36 cellular contexts compared by ENCODE assay signal in genomic region chr3:43098761-43099160, GRCh38.
"Had no signal": no experiment of that assay in that cellular context is flagged by ENCODE, and none has a peak within 500 bp of the region (broad histone marks: within the 10 kb centered on the region; RNA-seq: fewer than 3 reads in every experiment).

No MANE protein-coding gene starts in this region.

- H3K36me3 ChIP-seq: adrenal gland, ascending aorta, brain microvascular endothelial cell, breast epithelium, cardiac muscle cell had no signal

- H3K4me1 ChIP-seq: ascending aorta, breast epithelium had no signal

- H3K4me3 Mint-ChIP-seq: activated naive CD4-positive, alpha-beta T cell treated with anti-CD3 and anti-CD28 coated beads for 36 hours; activated naive CD4-positive, alpha-beta T cell treated with anti-CD3 and anti-CD28 coated beads, Interleukin-2, amount 10 ng/mL, durations not matched to agents 7 days and 5 days; activated naive CD4-positive, alpha-beta T cell treated with anti-CD3 and anti-CD28 coated beads, Interleukin-2, amount 50 U/mL, for 24 hours; activated naive CD8-positive, alpha-beta T cell; activated naive CD8-positive, alpha-beta T cell treated with anti-CD3 and anti-CD28 coated beads for 36 hours; activated naive CD8-positive, alpha-beta T cell treated with anti-CD3 and anti-CD28 coated beads, Interleukin-2, amount 10 ng/mL, durations not matched to agents 7 days and 5 days; activated naive CD8-positive, alpha-beta T cell treated with anti-CD3 and anti-CD28 coated beads, Interleukin-2, amount 50 U/mL, for 24 hours; activated T-cell treated with anti-CD3 and anti-CD28 coated beads, Interleukin-2, amount 50 U/mL, for 24 hours; activated T-cell treated with anti-CD3 and anti-CD28 coated beads, Interleukin-2, amount 50 U/mL, for 4 hours; activated T-cell treated with anti-CD3 and anti-CD28 coated beads, Interleukin-2, amount 50 U/mL, for 72 hours; activated T-helper 1 cell treated with anti-CD3 and anti-CD28 coated beads, Interleukin-12 subunit alpha, Interleukin-12 subunit beta, Interleukin-2, Interleukin-4 antibody, amounts not matched to agents 30 ng/mL and 10 ng/mL and 1 ng/mL, durations not matched to agents 14 hours and 24 hours and 36 hours; activated T-helper 17 cell treated with anti-CD3 and anti-CD28 coated beads, Interleukin-2, amount 50 U/mL, for 72 hours; brain; central memory CD8-positive, alpha-beta T cell had no signal

- H3K27ac Mint-ChIP-seq: activated naive CD4-positive, alpha-beta T cell treated with anti-CD3 and anti-CD28 coated beads for 36 hours; activated naive CD4-positive, alpha-beta T cell treated with anti-CD3 and anti-CD28 coated beads, Interleukin-2, amount 10 ng/mL, durations not matched to agents 7 days and 5 days; activated naive CD4-positive, alpha-beta T cell treated with anti-CD3 and anti-CD28 coated beads, Interleukin-2, amount 50 U/mL, for 24 hours; activated naive CD4-positive, alpha-beta T cell treated with anti-CD3 and anti-CD28 coated beads, Interleukin-2, amount 50 U/mL, for 72 hours; activated naive CD8-positive, alpha-beta T cell; activated naive CD8-positive, alpha-beta T cell treated with anti-CD3 and anti-CD28 coated beads for 36 hours; activated naive CD8-positive, alpha-beta T cell treated with anti-CD3 and anti-CD28 coated beads, Interleukin-2, amount 10 ng/mL, durations not matched to agents 7 days and 5 days; activated naive CD8-positive, alpha-beta T cell treated with anti-CD3 and anti-CD28 coated beads, Interleukin-2, amount 50 U/mL, for 24 hours; activated T-cell treated with anti-CD3 and anti-CD28 coated beads, Interleukin-2, amount 50 U/mL, for 24 hours; activated T-cell treated with anti-CD3 and anti-CD28 coated beads, Interleukin-2, amount 50 U/mL, for 72 hours; activated T-helper 1 cell treated with anti-CD3 and anti-CD28 coated beads, Interleukin-12 subunit alpha, Interleukin-12 subunit beta, Interleukin-2, Interleukin-4 antibody, amounts not matched to agents 30 ng/mL and 10 ng/mL and 1 ng/mL, durations not matched to agents 14 hours and 24 hours and 36 hours; activated T-helper 17 cell treated with anti-CD3 and anti-CD28 coated beads, Interleukin-2, amount 50 U/mL, for 72 hours; activated T-helper 2 cell treated with anti-CD3 and anti-CD28 coated beads, Interferon-gamma antibody, Interleukin-2, Interleukin-4, amounts not matched to agents 10 μg/mL and 5 μg/mL and 100 μg/mL, durations not matched to agents 14 hours and 24 hours and 36 hours; brain had no signal

- H3K27me3 ChIP-seq: adrenal gland, ascending aorta, body of pancreas, brain microvascular endothelial cell, breast epithelium, cardiac muscle cell had no signal

- H3K9me3 ChIP-seq: adrenal gland, ascending aorta, body of pancreas, breast epithelium had no signal

- H3K27ac ChIP-seq: adrenal gland, ascending aorta, body of pancreas, brain microvascular endothelial cell, breast epithelium, cardiac muscle cell had no signal

- DNase-seq: activated effector memory CD4-positive, alpha-beta T cell treated with anti-CD3 and anti-CD28 coated beads, Interleukin-2, amount 50 U/mL, for 16 hours; activated effector memory CD4-positive, alpha-beta T cell treated with Interleukin-2 at 50 U/mL for 16 hours; activated gamma-delta T cell; activated gamma-delta T cell treated with Interleukin-2 at 50 U/mL for 16 hours; activated naive CD4-positive, alpha-beta T cell; activated naive CD4-positive, alpha-beta T cell treated with anti-CD3 and anti-CD28 coated beads for 36 hours; activated naive CD4-positive, alpha-beta T cell treated with anti-CD3 and anti-CD28 coated beads, Interleukin-2, amount 10 ng/mL, durations not matched to agents 7 days and 5 days; activated naive CD4-positive, alpha-beta T cell treated with anti-CD3 and anti-CD28 coated beads, Interleukin-2, amount 50 U/mL, for 16 hours; activated naive CD4-positive, alpha-beta T cell treated with Interleukin-2 at 50 U/mL for 16 hours; activated naive CD8-positive, alpha-beta T cell treated with anti-CD3 and anti-CD28 coated beads for 36 hours; activated naive CD8-positive, alpha-beta T cell treated with anti-CD3 and anti-CD28 coated beads, Interleukin-2, amount 10 ng/mL, durations not matched to agents 7 days and 5 days; activated naive CD8-positive, alpha-beta T cell treated with anti-CD3 and anti-CD28 coated beads, Interleukin-2, amount 50 U/mL, for 24 hours; activated T-cell treated with anti-CD3 and anti-CD28 coated beads, Interleukin-2, amount 50 U/mL, for 1 hour; activated T-cell treated with anti-CD3 and anti-CD28 coated beads, Interleukin-2, amount 50 U/mL, for 24 hours; activated T-cell treated with anti-CD3 and anti-CD28 coated beads, Interleukin-2, amount 50 U/mL, for 4 hours; activated T-cell treated with anti-CD3 and anti-CD28 coated beads, Interleukin-2, amount 50 U/mL, for 48 hours; activated T-cell treated with anti-CD3 and anti-CD28 coated beads, Interleukin-2, amount 50 U/mL, for 72 hours; adrenal gland; amniotic stem cell; amygdala; anterior cingulate cortex; aorta; body of pancreas; brain microvascular endothelial cell; central memory CD4-positive, alpha-beta T cell had no signal

- H3K9me3 Mint-ChIP-seq: activated naive CD4-positive, alpha-beta T cell treated with anti-CD3 and anti-CD28 coated beads for 36 hours; activated naive CD4-positive, alpha-beta T cell treated with anti-CD3 and anti-CD28 coated beads, Interleukin-2, amount 10 ng/mL, durations not matched to agents 7 days and 5 days; activated naive CD4-positive, alpha-beta T cell treated with anti-CD3 and anti-CD28 coated beads, Interleukin-2, amount 50 U/mL, for 24 hours; activated naive CD4-positive, alpha-beta T cell treated with anti-CD3 and anti-CD28 coated beads, Interleukin-2, amount 50 U/mL, for 72 hours; activated naive CD8-positive, alpha-beta T cell treated with anti-CD3 and anti-CD28 coated beads for 36 hours; activated naive CD8-positive, alpha-beta T cell treated with anti-CD3 and anti-CD28 coated beads, Interleukin-2, amount 10 ng/mL, durations not matched to agents 7 days and 5 days; activated naive CD8-positive, alpha-beta T cell treated with anti-CD3 and anti-CD28 coated beads, Interleukin-2, amount 50 U/mL, for 24 hours; activated T-cell treated with anti-CD3 and anti-CD28 coated beads, Interleukin-2, amount 50 U/mL, for 24 hours; activated T-cell treated with anti-CD3 and anti-CD28 coated beads, Interleukin-2, amount 50 U/mL, for 4 hours; activated T-cell treated with anti-CD3 and anti-CD28 coated beads, Interleukin-2, amount 50 U/mL, for 72 hours; activated T-helper 1 cell treated with anti-CD3 and anti-CD28 coated beads, Interleukin-12 subunit alpha, Interleukin-12 subunit beta, Interleukin-2, Interleukin-4 antibody, amounts not matched to agents 30 ng/mL and 10 ng/mL and 1 ng/mL, durations not matched to agents 14 hours and 24 hours and 36 hours; activated T-helper 17 cell treated with anti-CD3 and anti-CD28 coated beads, Interleukin-2, amount 50 U/mL, for 72 hours; activated T-helper 2 cell treated with anti-CD3 and anti-CD28 coated beads, Interferon-gamma antibody, Interleukin-2, Interleukin-4, amounts not matched to agents 10 μg/mL and 5 μg/mL and 100 μg/mL, durations not matched to agents 14 hours and 24 hours and 36 hours; brain; central memory CD8-positive, alpha-beta T cell had no signal

- H3K27me3 Mint-ChIP-seq: activated naive CD4-positive, alpha-beta T cell treated with anti-CD3 and anti-CD28 coated beads, Interleukin-2, amount 10 ng/mL, durations not matched to agents 7 days and 5 days; activated naive CD4-positive, alpha-beta T cell treated with anti-CD3 and anti-CD28 coated beads, Interleukin-2, amount 50 U/mL, for 24 hours; activated naive CD8-positive, alpha-beta T cell; activated naive CD8-positive, alpha-beta T cell treated with anti-CD3 and anti-CD28 coated beads for 36 hours; activated naive CD8-positive, alpha-beta T cell treated with anti-CD3 and anti-CD28 coated beads, Interleukin-2, amount 10 ng/mL, durations not matched to agents 7 days and 5 days; activated naive CD8-positive, alpha-beta T cell treated with anti-CD3 and anti-CD28 coated beads, Interleukin-2, amount 50 U/mL, for 24 hours; activated T-cell treated with anti-CD3 and anti-CD28 coated beads, Interleukin-2, amount 50 U/mL, for 24 hours; activated T-helper 17 cell treated with anti-CD3 and anti-CD28 coated beads, Interleukin-2, amount 50 U/mL, for 72 hours; brain; central memory CD8-positive, alpha-beta T cell had no signal

- H3K36me3 Mint-ChIP-seq: activated naive CD4-positive, alpha-beta T cell treated with anti-CD3 and anti-CD28 coated beads, Interleukin-2, amount 10 ng/mL, durations not matched to agents 7 days and 5 days; activated naive CD4-positive, alpha-beta T cell treated with anti-CD3 and anti-CD28 coated beads, Interleukin-2, amount 50 U/mL, for 72 hours had no signal

- H3K4me3 ChIP-seq: adrenal gland, ascending aorta, body of pancreas, breast epithelium, cardiac muscle cell had no signal
